In genomic region chr6:117498159-117498558, GRCh38 we compare ENCODE assay signal across 9 cellular contexts. TPM values are rescaled to one million over a fixed set of nuclear protein-coding genes. Genes with fewer than 3 reads are reported as not detected.
DNase-seq lines count a peak whose midpoint lies in the region; ATAC-seq and TF ChIP-seq lines count a peak whose summit lies in the region.
"Had no signal": no experiment of that assay in that cellular context is flagged by ENCODE, and none has a peak within 500 bp of the region (broad histone marks: within the 10 kb centered on the region; RNA-seq: fewer than 3 reads in every experiment).

No MANE protein-coding gene starts in this region.

- H3K9ac ChIP-seq in IMR-90 (ENCODE audit: low read depth, low read length), result 0 out of 2 replicates have a peak overlapping the region, but pooled peaks have one; percentile 52

- H3K79me1 ChIP-seq in IMR-90 (ENCODE audit: low read depth in 1 of 2, low read length in 2 of 2), result peaks cover 21 to 64% of the 10 kb centered on the region in 2 experiments

- H3K4me3 Mint-ChIP-seq in chondrocyte (ENCODE audit: unreplicated experiment), result peak overlapping the region; percentile 36
- H3K4me3 Mint-ChIP-seq in progenitor cell of endocrine pancreas (ENCODE audit: low read depth), result no peak overlapping the region

- H3K23ac ChIP-seq in IMR-90 (ENCODE audit: low read depth, low read length), result no peak overlapping the region

- H3K9me3 Mint-ChIP-seq in chondrocyte (ENCODE audit: low read depth) (no peaks in the 10 kb centered on the region), progenitor cell of endocrine pancreas (ENCODE audit: low read depth) (no peaks in the 10 kb centered on the region)

- POLR2A ChIA-PET in IMR-90 (lab: Charles Lee; ENCODE audit: unreplicated experiment), result no interaction called here

- H3K27ac Mint-ChIP-seq in chondrocyte (ENCODE audit: unreplicated experiment), result peak overlapping the region; percentile 93
- no peak overlapping the region for H3K27ac Mint-ChIP-seq in progenitor cell of endocrine pancreas

- TF ChIP-seq RAD21 in IMR-90 (IDR thresholded peaks at IDR 0.05; ENCODE audit: low read length), result 0 out of 2 replicates have a peak, but pooled peaks have one; percentile 9

- H3K18ac ChIP-seq in IMR-90 (ENCODE audit: low read depth, low read length), result peak overlapping the region; percentile 98

- H4K20me1 ChIP-seq in IMR-90 (ENCODE audit: insufficient read depth, low read length), result no peaks in the 10 kb centered on the region

- peak overlapping the region; percentile 37; the same call in 1 of the 3 replicates for H2BK15ac ChIP-seq in IMR-90 (ENCODE audit: low read depth, low read length)

- no peak overlapping the region for H3K14ac ChIP-seq in IMR-90 (replicated peaks; ENCODE audit: low read depth, low read length)

- no peak overlapping the region for H2AFZ ChIP-seq in IMR-90 (replicated peaks; ENCODE audit: low read length, poor library complexity)

- TF ChIP-seq CTCF in IMR-90 (conservative IDR thresholded peaks at IDR 0.05; ENCODE audit: low read depth, low read length) (no peak), chondrocyte (IDR thresholded peaks at IDR 0.05) (no peak), uterus (IDR thresholded peaks at IDR 0.05) (no peak), progenitor cell of endocrine pancreas (IDR thresholded peaks at IDR 0.05; ENCODE audit: unreplicated experiment) (no peak)

- 0 out of 2 replicates have a peak overlapping the region, but pooled peaks have one; percentile 68 for H2AK5ac ChIP-seq in IMR-90 (ENCODE audit: low read depth, low read length)

- H2AK9ac ChIP-seq in IMR-90 (replicated peaks; ENCODE audit: low read depth, low read length, poor library complexity), result no peak overlapping the region

- H3K36me3 ChIP-seq in IMR-90 (ENCODE audit: control insufficient read depth, insufficient read depth, low read length) (peaks cover 2% of the 10 kb centered on the region; the same call in 1 of the 2 replicates), uterus (no peaks in the 10 kb centered on the region)
- H3K36me3 ChIP-seq: ovary had no signal

- ATAC-seq in GM21423 (IDR thresholded peaks at IDR 0.05; ENCODE audit: unreplicated experiment) (peak; percentile 69), IMR-90 (ENCODE audit: low read depth) (peak; percentile 73)

- H3K4me1 Mint-ChIP-seq in chondrocyte (ENCODE audit: low read depth) (peaks cover 93% of the 10 kb centered on the region), progenitor cell of endocrine pancreas (ENCODE audit: low read depth) (peaks cover 29% of the 10 kb centered on the region)

- peak overlapping the region; percentile 99 for H2BK5ac ChIP-seq in IMR-90 (ENCODE audit: low read depth, low read length, poor library complexity, severe bottlenecking)

- peak overlapping the region; percentile 95; the same call in 1 of the 2 replicates for H4K5ac ChIP-seq in IMR-90 (ENCODE audit: low read depth, low read length)

- H3K9me1 ChIP-seq in IMR-90 (ENCODE audit: insufficient read depth, low read length), result peaks cover 5% of the 10 kb centered on the region

- no peaks in the 10 kb centered on the region for H3K27me3 Mint-ChIP-seq in chondrocyte (ENCODE audit: low read depth)
- no peaks in the 10 kb centered on the region for H3K27me3 Mint-ChIP-seq in progenitor cell of endocrine pancreas

- CTCF ChIA-PET in IMR-90 (lab: Yijun Ruan, JAX), result interaction anchor here (0.5 to 1.3 kb wide), 2 partner anchors 33 to 48 kb away, joined by 3 to 7 read pairs; no protein-coding TSS in a partner anchor

- H3K36me3 Mint-ChIP-seq in chondrocyte (ENCODE audit: low read depth) (peaks cover 3% of the 10 kb centered on the region), progenitor cell of endocrine pancreas (ENCODE audit: insufficient read depth) (peaks cover 1% of the 10 kb centered on the region)

- dilution Hi-C loops in IMR-90 (cut with HindIII; ENCODE audit: low sequenced_read_pairs, unreplicated experiment), result no loop called here

- no peaks in the 10 kb centered on the region for H3K27me3 ChIP-seq in IMR-90 (ENCODE audit: control insufficient read depth, insufficient read depth, low read length)
- no peaks in the 10 kb centered on the region for H3K27me3 ChIP-seq in uterus
- H3K27me3 ChIP-seq: ovary had no signal

- H3K4me3 ChIP-seq in IMR-90 (ENCODE audit: insufficient read depth, low read depth, low read length) (no peak overlapping the region; the same call in 1 of the 2 replicates), skeletal muscle cell (ENCODE audit: low read depth, low read length) (no peak overlapping the region), uterus (no peak overlapping the region)
- H3K4me3 ChIP-seq: ovary had no signal

- peak overlapping the region; percentile 69 for H3K56ac ChIP-seq in IMR-90 (ENCODE audit: extremely low read depth, insufficient read depth, low read length)

- H3K9me3 ChIP-seq in IMR-90 (ENCODE audit: control insufficient read depth, insufficient read depth, low read length) (no peaks in the 10 kb centered on the region), uterus (no peaks in the 10 kb centered on the region)
- H3K9me3 ChIP-seq: ovary had no signal

- peak overlapping the region in 1 of 2 experiments; percentile 73; a peak in 2 of 4 replicates for H4K8ac ChIP-seq in IMR-90 (ENCODE audit: low read depth in 2 of 2, low read length in 2 of 2)

- intact Hi-C loops in IMR-90 (cut with micrococcal nuclease), result no loop called here
- intact Hi-C loops in uterus (cut with DNase I; ENCODE audit: low total_unique reads), result no loop called here

- H3K27ac ChIP-seq in IMR-90 (ENCODE audit: insufficient read depth, low read length) (peak overlapping the region; percentile 90), uterus (peak overlapping the region in 1 of 2 donors; percentile 36)
- H3K27ac ChIP-seq: ovary had no signal

- in situ Hi-C loops in IMR-90 (cut with MboI; ENCODE audit: low sequenced_read_pairs), result no loop called here

- no TSS peak for BruUV-seq in IMR-90 (replicated peaks; lab: Mats Ljungman, UMichigan)

- no CpG with 5 or more reads among the region's 2 CpGs for WGBS in IMR-90 (ENCODE audit: extremely low coverage in 2 of 2, insufficient read length in 1 of 2), 2 experiments

- H3K4ac ChIP-seq in IMR-90 (ENCODE audit: low read depth, low read length), result peak overlapping the region; percentile 79; the same call in 1 of the 2 replicates

- TF ChIP-seq POLR2A in IMR-90 (IDR thresholded peaks at IDR 0.05; ENCODE audit: low read depth, low read length) (no peak), uterus (IDR thresholded peaks at IDR 0.05) (no peak)

- peak overlapping the region; percentile 85; the same call in 1 of the 2 replicates for H2BK120ac ChIP-seq in IMR-90 (ENCODE audit: low read depth, low read length)

- peak; percentile 87 for DNase-seq in IMR-90
- DNase-seq in chondrocyte (ENCODE audit: low spot score), result no peak
- peak; percentile 60 for DNase-seq in skeletal muscle cell (ENCODE audit: low read depth)
- no peak for DNase-seq in uterus
- DNase-seq in progenitor cell of endocrine pancreas (ENCODE audit: low spot score, unreplicated experiment), result no peak
- no peak for DNase-seq in NCI-H748 treated with DMSO at 0.1 percent for 48 hours (lab: John Stamatoyannopoulos, UW)
- no peak for DNase-seq in mucosa of gallbladder (ENCODE audit: low spot score)
- DNase-seq: ovary had no signal

- peak overlapping the region; percentile 91; the same call in 1 of the 2 replicates for H2BK20ac ChIP-seq in IMR-90 (ENCODE audit: low read depth, low read length)

- H3K4me2 ChIP-seq in IMR-90 (ENCODE audit: low read depth, low read length), result peak overlapping the region; percentile 99

- no peak overlapping the region for H4K91ac ChIP-seq in IMR-90 (ENCODE audit: insufficient read depth, low read depth, low read length)

- H3K4me1 ChIP-seq in IMR-90 (ENCODE audit: control insufficient read depth, insufficient read depth, low read length) (peaks cover 29% of the 10 kb centered on the region), uterus (no peaks in the 10 kb centered on the region)

TF ChIP-seq in IMR-90, 13 proteins besides CTCF, POLR2A, EP300 and RAD21:
- TF ChIP-seq, protein P1, sequence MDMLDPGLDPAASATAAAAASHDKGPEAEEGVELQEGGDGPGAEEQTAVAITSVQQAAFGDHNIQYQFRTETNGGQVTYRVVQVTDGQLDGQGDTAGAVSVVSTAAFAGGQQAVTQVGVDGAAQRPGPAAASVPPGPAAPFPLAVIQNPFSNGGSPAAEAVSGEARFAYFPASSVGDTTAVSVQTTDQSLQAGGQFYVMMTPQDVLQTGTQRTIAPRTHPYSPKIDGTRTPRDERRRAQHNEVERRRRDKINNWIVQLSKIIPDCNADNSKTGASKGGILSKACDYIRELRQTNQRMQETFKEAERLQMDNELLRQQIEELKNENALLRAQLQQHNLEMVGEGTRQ (IDR thresholded peaks at IDR 0.05; ENCODE audit: low read depth, low read length), result no peak
- TF ChIP-seq FOS (IDR thresholded peaks at IDR 0.05; ENCODE audit: low read depth, low read length), result peak; percentile 64; the same call in 1 of the 2 replicates
- no peak for TF ChIP-seq RFX5 (IDR thresholded peaks at IDR 0.05; ENCODE audit: low read depth, low read length)
- no peak for TF ChIP-seq ELK1 (IDR thresholded peaks at IDR 0.05; ENCODE audit: borderline replicate concordance, low read depth, low read length)
- TF ChIP-seq RCOR1 (IDR thresholded peaks at IDR 0.05; ENCODE audit: insufficient replicate concordance, low read length), result no peak
- TF ChIP-seq SMC3 (IDR thresholded peaks at IDR 0.05; ENCODE audit: low read depth, low read length), result no peak
- no peak for TF ChIP-seq CHD1 (IDR thresholded peaks at IDR 0.05; ENCODE audit: low read depth, low read length)
- TF ChIP-seq MXI1 (IDR thresholded peaks at IDR 0.05; ENCODE audit: borderline replicate concordance, low read depth, low read length), result no peak
- TF ChIP-seq MAFK (IDR thresholded peaks at IDR 0.05; ENCODE audit: low read depth, low read length), result no peak
- peak; percentile 71 for TF ChIP-seq CEBPB (IDR thresholded peaks at IDR 0.05; ENCODE audit: low read depth, low read length)
- no peak for TF ChIP-seq BHLHE40 (IDR thresholded peaks at IDR 0.05; ENCODE audit: low read depth, low read length)

RNA-seq across cellular contexts. Expression of gene DCBLD1, which starts 15.7 kb away (rescaled TPM):
- total RNA-seq in IMR-90 (2012; rRNA removed), result 27.8 and 30.0 TPM in 2 replicates
- 20.1 and 21.1 TPM in 2 replicates for polyA plus RNA-seq in IMR-90 (2012; rRNA removed)
- polyA plus RNA-seq in IMR-90 (2012; cell fraction: cytosol; rRNA removed), result 8.5 and 14.8 TPM in 2 replicates
- polyA plus RNA-seq in IMR-90 (2012; cell fraction: nucleus; rRNA removed; ENCODE audit: low replicate concordance), result 34.3 and 36.6 TPM in 2 replicates
- 32.2 to 39.3 TPM (median 33.3 TPM) in 3 replicates for total RNA-seq in chondrocyte
- total RNA-seq in uterus, result 10 to 100 TPM in 1 of 4 donors, 1 to 10 TPM in 3; 2.4 to 15.5 (median 4.5) TPM
- 36.1 and 37.4 TPM in 2 replicates for total RNA-seq in progenitor cell of endocrine pancreas
- 11.7 TPM for total RNA-seq in mucosa of gallbladder

Comparison
In these comparisons a context has a peak if more than half of its experiments do, and no peak if none do; other contexts are left out.
1. DNase-seq: peak in IMR-90 (single experiment) and skeletal muscle cell (single experiment); none in chondrocyte (single experiment), uterus (0 of 2), progenitor cell of endocrine pancreas (single experiment), NCI-H748 treated with DMSO at 0.1 percent for 48 hours (single experiment) and mucosa of gallbladder (single experiment).